Comparison of ENCODE assay signal across 8 cellular contexts in genomic region chrX:53716328-53717088, GRCh38. TPM values are rescaled to one million over a fixed set of nuclear protein-coding genes. Genes with fewer than 3 reads are reported as not detected.
DNase-seq lines count a peak whose midpoint lies in the region; ATAC-seq, FAIRE-seq and TF ChIP-seq lines count a peak whose summit lies in the region.
"Had no signal": no experiment of that assay in that cellular context is flagged by ENCODE, and none has a peak within 500 bp of the region (broad histone marks: within the 10 kb centered on the region; RNA-seq: fewer than 3 reads in every experiment).

No MANE protein-coding gene starts in this region.

- peaks cover 6% of the 10 kb centered on the region for H3K36me3 Mint-ChIP-seq in activated naive CD8-positive, alpha-beta T cell treated with anti-CD3 and anti-CD28 coated beads, Interleukin-2, amount 50 U/mL, for 24 hours (ENCODE audit: low read depth)

- intact Hi-C loops in kidney (cut with DNase I) (no loop called here), Right ventricle myocardium inferior (cut with DNase I) (no loop called here)

- H3K4me1 ChIP-seq in Peyer's patch (no peaks in the 10 kb centered on the region), kidney (ENCODE audit: control insufficient read depth in 1 of 2, insufficient read depth in 1 of 2, low read depth in 1 of 2, low read length in 2 of 2) (no peaks in the 10 kb centered on the region)

- H3K27me3 ChIP-seq in Peyer's patch = no peaks in the 10 kb centered on the region

- H3K4me3 ChIP-seq in Peyer's patch = no peak overlapping the region
- no peak overlapping the region for H3K4me3 ChIP-seq in kidney (ENCODE audit: low read length in 2 of 2)

- no peaks in the 10 kb centered on the region for H3K9me3 Mint-ChIP-seq in activated naive CD8-positive, alpha-beta T cell treated with anti-CD3 and anti-CD28 coated beads, Interleukin-2, amount 50 U/mL, for 24 hours

- H3K27ac Mint-ChIP-seq in activated naive CD8-positive, alpha-beta T cell treated with anti-CD3 and anti-CD28 coated beads, Interleukin-2, amount 50 U/mL, for 24 hours = peak overlapping the region; percentile 99

- FAIRE-seq in kidney (lab: Jason Lieb, UNC) = no peak

- H3K27me3 Mint-ChIP-seq in activated naive CD8-positive, alpha-beta T cell treated with anti-CD3 and anti-CD28 coated beads, Interleukin-2, amount 50 U/mL, for 24 hours = no peaks in the 10 kb centered on the region

- peak overlapping the region; percentile 85 for H3K4me3 Mint-ChIP-seq in activated naive CD8-positive, alpha-beta T cell treated with anti-CD3 and anti-CD28 coated beads, Interleukin-2, amount 50 U/mL, for 24 hours

- ATAC-seq in GM21447 (IDR thresholded peaks at IDR 0.05; ENCODE audit: unreplicated experiment) (peak; percentile 35), Right ventricle myocardium inferior (no peak)
- peak; percentile 37 for ATAC-seq in activated naive CD8-positive, alpha-beta T cell treated with anti-CD3 and anti-CD28 coated beads, Interleukin-2, amount 50 U/mL, for 24 hours
- peak; percentile 32 for ATAC-seq in stimulated activated naive CD8-positive, alpha-beta T cell treated with anti-CD3 and anti-CD28 coated beads, Interleukin-15, Interleukin-2, amounts not matched to agents 100 U/mL and 50 U/mL, for 24 hours

- TF ChIP-seq POLR2A in Peyer's patch (IDR thresholded peaks at IDR 0.05) = no peak

- peaks cover 66% of the 10 kb centered on the region for H3K4me1 Mint-ChIP-seq in activated naive CD8-positive, alpha-beta T cell treated with anti-CD3 and anti-CD28 coated beads, Interleukin-2, amount 50 U/mL, for 24 hours

- no peak overlapping the region for H3K9ac ChIP-seq in kidney (ENCODE audit: low read length in 2 of 2)

- H3K27ac ChIP-seq in Peyer's patch (peak overlapping the region in 2 of 4 donors; percentile 48 to 49), kidney (ENCODE audit: low read depth in 2 of 2, low read length in 2 of 2) (no peak overlapping the region)

- H3K9me3 ChIP-seq in Peyer's patch (no peaks in the 10 kb centered on the region), kidney (ENCODE audit: control insufficient read depth in 1 of 2, low read length in 2 of 2) (no peaks in the 10 kb centered on the region)

- no peak for TF ChIP-seq CTCF in Peyer's patch (IDR thresholded peaks at IDR 0.05)
- TF ChIP-seq CTCF in kidney (IDR thresholded peaks at IDR 0.05; ENCODE audit: borderline replicate concordance, extremely low read depth, insufficient read depth) = no peak

- H3K36me3 ChIP-seq in Peyer's patch (no peaks in the 10 kb centered on the region), kidney (ENCODE audit: control insufficient read depth in 1 of 2, insufficient read depth in 2 of 2, low read length in 2 of 2) (no peaks in the 10 kb centered on the region)

- DNase-seq in Peyer's patch (peak in 2 of 3 donors; percentile 42 to 70), kidney (no peak), Right ventricle myocardium inferior (ENCODE audit: missing footprints) (no peak), hippocampal formation (lab: John Stamatoyannopoulos, UW) (no peak)
- DNase-seq in activated naive CD8-positive, alpha-beta T cell treated with anti-CD3 and anti-CD28 coated beads, Interleukin-2, amount 50 U/mL, for 24 hours = peak; percentile 45
- peak; percentile 49 for DNase-seq in stimulated activated naive CD8-positive, alpha-beta T cell treated with anti-CD3 and anti-CD28 coated beads, Interleukin-15, Interleukin-2, amounts not matched to agents 100 U/mL and 50 U/mL, for 24 hours
- DNase-seq: NCI-H2081 had no signal

RNA-seq across cellular contexts. Expression of gene HUWE1, which starts 30.0 kb away (rescaled TPM):
- 100 to 1,000 TPM in 3 of 4 donors, 10 to 100 TPM in 1; 84.4 to 139 (median 123) TPM for total RNA-seq in Peyer's patch
- total RNA-seq in kidney = 203 TPM
- 34.2 TPM for polyA plus RNA-seq in kidney (ENCODE audit: insufficient read depth, low read depth, low replicate concordance)
- 107 TPM for total RNA-seq in Right ventricle myocardium inferior

Comparison
In these comparisons a context has a peak if more than half of its experiments do, and no peak if none do; other contexts are left out.
1. DNase-seq: peak in Peyer's patch (2 of 3), activated naive CD8-positive, alpha-beta T cell treated with anti-CD3 and anti-CD28 coated beads, Interleukin-2, amount 50 U/mL, for 24 hours (single experiment) and stimulated activated naive CD8-positive, alpha-beta T cell treated with anti-CD3 and anti-CD28 coated beads, Interleukin-15, Interleukin-2, amounts not matched to agents 100 U/mL and 50 U/mL, for 24 hours (single experiment); none in kidney (single experiment), Right ventricle myocardium inferior (single experiment) and hippocampal formation (0 of 2).